Comparison of ENCODE assay signal across 8 cellular contexts in the genomic region with DNA sequence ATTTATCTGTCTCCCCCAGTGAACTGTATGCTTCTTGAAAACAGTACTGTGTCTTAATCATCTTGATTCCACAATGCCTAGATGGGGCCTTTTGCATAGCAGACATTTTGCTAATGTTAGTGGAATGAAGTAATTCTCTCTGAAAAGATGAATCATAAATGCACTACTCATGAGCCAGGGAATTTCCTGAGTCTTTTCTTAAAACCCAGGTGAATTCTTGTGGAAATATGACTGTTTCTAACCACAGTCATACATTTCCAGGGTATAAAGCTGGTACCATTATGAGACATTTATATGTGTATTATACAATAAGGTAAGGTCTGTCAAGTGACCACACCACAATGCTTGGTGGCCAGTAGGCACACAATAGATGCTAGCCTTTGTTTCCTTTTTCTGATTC. TPM values are rescaled to one million over a fixed set of nuclear protein-coding genes. Genes with fewer than 3 reads are reported as not detected.
A peak's percentile ranks its signal among the peaks of the same experiment; 100 is the strongest.
DNase-seq lines count a peak whose midpoint lies in the region; ATAC-seq, FAIRE-seq and TF ChIP-seq lines count a peak whose summit lies in the region.

No MANE protein-coding gene starts in this region.

- H3K9me2 ChIP-seq in HCT116 (ENCODE audit: insufficient read depth), result no peaks in the 10 kb centered on the region

- RAD21 ChIA-PET in HCT116 (lab: Charles Lee; ENCODE audit: low non-redundant PET in 1 of 2, low total read pairs in 2 of 2, uncharacterized antibody in 2 of 2, unreplicated experiment in 2 of 2), result no interaction called here

- TF ChIP-seq POLR2A in HCT116 (IDR thresholded peaks at IDR 0.05; ENCODE audit: borderline replicate concordance, extremely low read depth, insufficient read depth, insufficient read length), result no peak

- peaks cover 8% of the 10 kb centered on the region for H3K4me1 Mint-ChIP-seq in activated T-helper 17 cell treated with anti-CD3 and anti-CD28 coated beads, Interleukin-2, amount 50 U/mL, for 72 hours

- FAIRE-seq in keratinocyte (lab: Jason Lieb, UNC), result peak; percentile 79

- H3K9me3 ChIP-seq in HCT116 (ENCODE audit: control insufficient read depth in 1 of 2, insufficient read depth in 1 of 2, low read depth in 1 of 2, low read length in 2 of 2) (no peaks in the 10 kb centered on the region), keratinocyte (ENCODE audit: control insufficient read depth, low read depth, low read length) (no peaks in the 10 kb centered on the region)

- H3K36me3 Mint-ChIP-seq in activated T-helper 17 cell treated with anti-CD3 and anti-CD28 coated beads, Interleukin-2, amount 50 U/mL, for 72 hours (ENCODE audit: low read depth), result peaks cover 51% of the 10 kb centered on the region

- H3K27me3 ChIP-seq in HCT116 (ENCODE audit: insufficient read depth, low read length) (no peaks in the 10 kb centered on the region), keratinocyte (ENCODE audit: control insufficient read depth, extremely low read depth, insufficient read depth, low read length) (no peaks in the 10 kb centered on the region)

- CTCF ChIA-PET in HCT116 (lab: Charles Lee), result no interaction called here

- H3K36me3 ChIP-seq in HCT116 (ENCODE audit: control insufficient read depth in 1 of 2, insufficient read depth in 2 of 2, low read length in 2 of 2) (peaks cover 0 to 13% of the 10 kb centered on the region in 2 experiments; a peak in 2 of 4 replicates), keratinocyte (ENCODE audit: control insufficient read depth in 2 of 2, extremely low read depth in 1 of 2, insufficient read depth in 2 of 2, low read length in 2 of 2) (peaks cover 5 to 12% of the 10 kb centered on the region in 2 experiments)

- ATAC-seq in HCT116, result peak; percentile 83
- peak; percentile 94 for ATAC-seq in activated T-helper 17 cell treated with anti-CD3 and anti-CD28 coated beads, Interleukin-2, amount 50 U/mL, for 72 hours (replicated peaks)

- peak; percentile 93 for DNase-seq in EL
- peak; percentile 69 for DNase-seq in HCT116 (ENCODE audit: low read depth, low spot score)
- DNase-seq in keratinocyte (ENCODE audit: low read depth, low spot score), result peak; percentile 78
- no peak for DNase-seq in NCI-H345 treated with DMSO at 0.1 percent for 48 hours (lab: John Stamatoyannopoulos, UW; ENCODE audit: unreplicated experiment)
- DNase-seq in C1 segment of cervical spinal cord (lab: John Stamatoyannopoulos, UW), result no peak
- no peak for DNase-seq in globus pallidus (ENCODE audit: low spot score)
- DNase-seq in posterior cingulate gyrus, result no peak

- H3K79me2 ChIP-seq in HCT116 (ENCODE audit: insufficient read depth, low read length) (peaks cover 57% of the 10 kb centered on the region), keratinocyte (ENCODE audit: control insufficient read depth, insufficient read depth, low read length) (peaks cover 38% of the 10 kb centered on the region)

- H4K20me1 ChIP-seq in HCT116 (ENCODE audit: insufficient read depth), result no peaks in the 10 kb centered on the region
- H4K20me1 ChIP-seq in keratinocyte (ENCODE audit: control insufficient read depth, extremely low read depth, insufficient read depth, low read length), result no peaks in the 10 kb centered on the region

- intact Hi-C loops in HCT116 (cut with micrococcal nuclease), result no loop called here
- intact Hi-C loops in posterior cingulate gyrus (cut with DNase I), result no loop called here

- TF ChIP-seq CTCF in HCT116 (IDR thresholded peaks at IDR 0.05 in 2 of 3, conservative IDR thresholded peaks at IDR 0.05 in 1 of 3; ENCODE audit: borderline replicate concordance in 1 of 3, insufficient read depth in 1 of 3, low read depth in 2 of 3, low read length in 2 of 3) (no peak), keratinocyte (optimal IDR thresholded peaks at IDR 0.05 in 1 of 3, IDR thresholded peaks at IDR 0.05 in 1 of 3, conservative IDR thresholded peaks at IDR 0.05 in 1 of 3; ENCODE audit: extremely low read depth in 1 of 3, insufficient read depth in 2 of 3, low read length in 3 of 3) (no peak)

- H3K4me2 ChIP-seq in HCT116 (ENCODE audit: low read length), result peak overlapping the region; percentile 60
- peak overlapping the region; percentile 88 for H3K4me2 ChIP-seq in keratinocyte (ENCODE audit: control insufficient read depth, extremely low read depth, insufficient read depth, low read depth, low read length)

- H3K9ac ChIP-seq in HCT116 (ENCODE audit: low read length), result peak overlapping the region; percentile 49
- peak overlapping the region; percentile 87 for H3K9ac ChIP-seq in keratinocyte (ENCODE audit: control insufficient read depth, extremely low read depth, insufficient read depth, low read length)

- H3K4me3 ChIP-seq in HCT116 (replicated peaks in 1 of 2; ENCODE audit: low read depth in 1 of 2, low read length in 2 of 2) (peak overlapping the region in 1 of 2 experiments; percentile 13; a peak in 1 of 4 replicates), keratinocyte (ENCODE audit: control insufficient read depth in 2 of 3, extremely low read depth in 1 of 3, insufficient read depth in 2 of 3, low read depth in 1 of 3, low read length in 3 of 3) (peak overlapping the region in 2 of 3 experiments; percentile 62 to 65)

- H3K4me3 Mint-ChIP-seq in activated T-helper 17 cell treated with anti-CD3 and anti-CD28 coated beads, Interleukin-2, amount 50 U/mL, for 72 hours, result peak overlapping the region; percentile 3

- H3K27me3 Mint-ChIP-seq in activated T-helper 17 cell treated with anti-CD3 and anti-CD28 coated beads, Interleukin-2, amount 50 U/mL, for 72 hours, result no peaks in the 10 kb centered on the region

- no peaks in the 10 kb centered on the region for H3K9me3 Mint-ChIP-seq in activated T-helper 17 cell treated with anti-CD3 and anti-CD28 coated beads, Interleukin-2, amount 50 U/mL, for 72 hours

- H2AFZ ChIP-seq in HCT116 (ENCODE audit: low read depth, low read length, poor library complexity, severe bottlenecking) (no peak overlapping the region), keratinocyte (ENCODE audit: control insufficient read depth, low read length) (no peak overlapping the region)

- dilution Hi-C loops in keratinocyte (cut with MboI; ENCODE audit: extremely low pct_ligation_motif_present, low sequenced_read_pairs), result no loop called here

- POLR2A ChIA-PET in HCT116 (lab: Charles Lee), result interaction anchor here (0.7 kb wide), 1 partner anchor 514 kb away, joined by 3 read pairs; no protein-coding TSS in a partner anchor

- peaks cover 24 to 56% of the 10 kb centered on the region in 2 experiments for H3K4me1 ChIP-seq in HCT116 (ENCODE audit: control insufficient read depth in 1 of 2, insufficient read depth in 2 of 2, low read length in 2 of 2)
- peaks cover 44% of the 10 kb centered on the region for H3K4me1 ChIP-seq in keratinocyte (ENCODE audit: control insufficient read depth, extremely low read depth, insufficient read depth, low read length)

- H3K9me1 ChIP-seq in keratinocyte (ENCODE audit: control insufficient read depth, extremely low read depth, insufficient read depth, low read length), result no peaks in the 10 kb centered on the region

- no TSS peak for BruUV-seq in HCT116 (replicated peaks; lab: Mats Ljungman, UMichigan)

- peak; percentile 19 for TF ChIP-seq RAD21 in HCT116 (IDR thresholded peaks at IDR 0.05; ENCODE audit: low read depth)

- peak overlapping the region; percentile 77; the same call in 1 of the 2 replicates for H3K27ac ChIP-seq in HCT116 (ENCODE audit: low read depth, low read length)
- H3K27ac ChIP-seq in keratinocyte (ENCODE audit: control insufficient read depth, insufficient read depth, low read length), result peak overlapping the region; percentile 98

- peak overlapping the region; percentile 3 for H3K27ac Mint-ChIP-seq in activated T-helper 17 cell treated with anti-CD3 and anti-CD28 coated beads, Interleukin-2, amount 50 U/mL, for 72 hours

TF ChIP-seq in HCT116, 20 proteins besides CTCF, POLR2A, EP300 and RAD21 (continues in another document):
- peak; percentile 21; the same call in 1 of the 2 replicates for TF ChIP-seq POLR2AphosphoS5 (IDR thresholded peaks at IDR 0.05; ENCODE audit: low read depth, low read length)
- no peak for TF ChIP-seq YY1 (IDR thresholded peaks at IDR 0.05; ENCODE audit: extremely low read depth, insufficient replicate concordance, low read depth, low read length)
- TF ChIP-seq ZNF274 (IDR thresholded peaks at IDR 0.05; ENCODE audit: low read depth, low read length), result no peak
- TF ChIP-seq EGR1 (IDR thresholded peaks at IDR 0.05; ENCODE audit: low read depth), result 0 out of 2 replicates have a peak, but pooled peaks have one; percentile 12
- TF ChIP-seq SP1 (IDR thresholded peaks at IDR 0.05; ENCODE audit: low read depth), result peak; percentile 85
- TF ChIP-seq CBX3 (IDR thresholded peaks at IDR 0.05; ENCODE audit: low read depth), result peak; percentile 85
- peak; percentile 35 for TF ChIP-seq SRF (IDR thresholded peaks at IDR 0.05; ENCODE audit: low read depth)
- TF ChIP-seq CEBPB (IDR thresholded peaks at IDR 0.05; ENCODE audit: low read depth), result peak; percentile 78
- TF ChIP-seq, protein P1, sequence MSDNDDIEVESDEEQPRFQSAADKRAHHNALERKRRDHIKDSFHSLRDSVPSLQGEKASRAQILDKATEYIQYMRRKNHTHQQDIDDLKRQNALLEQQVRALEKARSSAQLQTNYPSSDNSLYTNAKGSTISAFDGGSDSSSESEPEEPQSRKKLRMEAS (IDR thresholded peaks at IDR 0.05), result peak; percentile 31; the same call in 1 of the 2 replicates
- no peak for TF ChIP-seq TCF7L2 (IDR thresholded peaks at IDR 0.05; ENCODE audit: borderline replicate concordance, extremely low read depth, insufficient read depth, insufficient read length)
- peak; percentile 25; the same call in 1 of the 2 replicates for TF ChIP-seq ATF3 (IDR thresholded peaks at IDR 0.05)
- TF ChIP-seq FOSL1 (IDR thresholded peaks at IDR 0.05; ENCODE audit: low read depth), result peak; percentile 88

RNA-seq across cellular contexts. Expression of gene KCTD4, which starts 5.5 kb away (rescaled TPM):
- total RNA-seq in HCT116 (2021; ENCODE audit: unreplicated experiment), result not detected
- not detected in 2 replicates for polyA plus RNA-seq in HCT116 (2012)
- not detected for total RNA-seq in activated T-helper 17 cell treated with anti-CD3 and anti-CD28 coated beads, Interleukin-2, amount 50 U/mL, for 72 hours
- polyA plus RNA-seq in keratinocyte, result 0.28 to 0.44 TPM (median 0.39 TPM) in 3 replicates
- polyA plus RNA-seq in keratinocyte (2011; ENCODE audit: low read depth), result 1.5 TPM
- 0.47 and 1.2 TPM in 2 replicates for polyA plus RNA-seq in keratinocyte (2011; cell fraction: cytosol; rRNA removed)
- 1.2 and 1.3 TPM in 2 replicates for polyA plus RNA-seq in keratinocyte (2011; cell fraction: nucleus; rRNA removed)
- polyA plus RNA-seq in keratinocyte (2012; ENCODE audit: low replicate concordance), result 0.55 and 1.2 TPM in 2 replicates
- polyA minus RNA-seq in keratinocyte, result 0.10 to 0.32 TPM in 2 of 3 replicates, not detected in the other
- not detected for polyA minus RNA-seq in keratinocyte (2011; cell fraction: cytosol; rRNA and poly(A)+ RNA removed)
- 0.39 TPM in 1 of 2 replicates, not detected in the other for polyA minus RNA-seq in keratinocyte (2011; cell fraction: nucleus; rRNA and poly(A)+ RNA removed)

Comparison
In these comparisons a context has a peak if more than half of its experiments do, and no peak if none do; other contexts are left out.
1. DNase-seq: peak in EL (single experiment), HCT116 (single experiment) and keratinocyte (single experiment); none in NCI-H345 treated with DMSO at 0.1 percent for 48 hours (single experiment), C1 segment of cervical spinal cord (0 of 14), globus pallidus (single experiment) and posterior cingulate gyrus (0 of 10).